Comparison of ENCODE assay signal across 2 cellular contexts in genomic region chr4:45668086-45668485, GRCh38.
A peak's percentile ranks its signal among the peaks of the same experiment; 100 is the strongest.
TF ChIP-seq lines count a peak whose summit lies in the region.

No MANE protein-coding gene starts in this region.

TF ChIP-seq in H1, 55 proteins besides CTCF, POLR2A, EP300 and RAD21:
- TF ChIP-seq SP4 (IDR thresholded peaks at IDR 0.05; ENCODE audit: low read length), result no peak
- TF ChIP-seq SUZ12 (IDR thresholded peaks at IDR 0.05; ENCODE audit: low read length), result no peak
- no peak for TF ChIP-seq SRF (IDR thresholded peaks at IDR 0.05; ENCODE audit: low read depth, low read length)
- no peak for TF ChIP-seq BACH1 (IDR thresholded peaks at IDR 0.05; ENCODE audit: low read length)
- TF ChIP-seq CBX5 (IDR thresholded peaks at IDR 0.05; ENCODE audit: low read depth, low read length), result no peak
- no peak for TF ChIP-seq GTF2F1 (IDR thresholded peaks at IDR 0.05; ENCODE audit: borderline replicate concordance, low read depth, low read length)
- no peak for TF ChIP-seq SIX5 (IDR thresholded peaks at IDR 0.05; ENCODE audit: low read depth, low read length)
- no peak for TF ChIP-seq SP2 (IDR thresholded peaks at IDR 0.05; ENCODE audit: low read length)

TF ChIP-seq in neural cell, 6 proteins besides CTCF, POLR2A, EP300 and RAD21:
- TF ChIP-seq TAF1 (IDR thresholded peaks at IDR 0.05; ENCODE audit: low read depth) (no peak), REST (IDR thresholded peaks at IDR 0.05; ENCODE audit: borderline replicate concordance) (peak; percentile 36), POLR2AphosphoS5 (IDR thresholded peaks at IDR 0.05) (peak; percentile 95), EZH2 (IDR thresholded peaks at IDR 0.05; ENCODE audit: borderline replicate concordance, insufficient read depth, low read length, poor library complexity, severe bottlenecking) (no peak), SMC3 (conservative IDR thresholded peaks at IDR 0.05; ENCODE audit: poor library complexity) (no peak), MXI1 (conservative IDR thresholded peaks at IDR 0.05; ENCODE audit: poor library complexity, severe bottlenecking) (no peak)
